Comparison of ENCODE assay signal across 1 cellular context in genomic region chr5:177457239-177458121, GRCh38.
TF ChIP-seq lines count a peak whose summit lies in the region.

No MANE protein-coding gene starts in this region.

TF ChIP-seq in SK-N-SH treated with all-trans-retinoic acid at 6 μM for 48 hours, 23 proteins besides CTCF, POLR2A, EP300 and RAD21 (continued from another document):
- no peak for TF ChIP-seq CREB5 (CRISPR knock-in tag; IDR thresholded peaks at IDR 0.05; ENCODE audit: low read depth)
- TF ChIP-seq ARNTL (CRISPR knock-in tag; IDR thresholded peaks at IDR 0.05; ENCODE audit: borderline replicate concordance, low read depth): no peak
- TF ChIP-seq CSDC2 (CRISPR knock-in tag; IDR thresholded peaks at IDR 0.05): no peak
- TF ChIP-seq ISL1 (CRISPR knock-in tag; IDR thresholded peaks at IDR 0.05): no peak
- TF ChIP-seq, protein P1, sequence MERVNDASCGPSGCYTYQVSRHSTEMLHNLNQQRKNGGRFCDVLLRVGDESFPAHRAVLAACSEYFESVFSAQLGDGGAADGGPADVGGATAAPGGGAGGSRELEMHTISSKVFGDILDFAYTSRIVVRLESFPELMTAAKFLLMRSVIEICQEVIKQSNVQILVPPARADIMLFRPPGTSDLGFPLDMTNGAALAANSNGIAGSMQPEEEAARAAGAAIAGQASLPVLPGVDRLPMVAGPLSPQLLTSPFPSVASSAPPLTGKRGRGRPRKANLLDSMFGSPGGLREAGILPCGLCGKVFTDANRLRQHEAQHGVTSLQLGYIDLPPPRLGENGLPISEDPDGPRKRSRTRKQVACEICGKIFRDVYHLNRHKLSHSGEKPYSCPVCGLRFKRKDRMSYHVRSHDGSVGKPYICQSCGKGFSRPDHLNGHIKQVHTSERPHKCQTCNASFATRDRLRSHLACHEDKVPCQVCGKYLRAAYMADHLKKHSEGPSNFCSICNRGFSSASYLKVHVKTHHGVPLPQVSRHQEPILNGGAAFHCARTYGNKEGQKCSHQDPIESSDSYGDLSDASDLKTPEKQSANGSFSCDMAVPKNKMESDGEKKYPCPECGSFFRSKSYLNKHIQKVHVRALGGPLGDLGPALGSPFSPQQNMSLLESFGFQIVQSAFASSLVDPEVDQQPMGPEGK (CRISPR knock-in tag; IDR thresholded peaks at IDR 0.05; ENCODE audit: borderline replicate concordance): no peak
- no peak for TF ChIP-seq ZNF70 (CRISPR knock-in tag; IDR thresholded peaks at IDR 0.05)
- TF ChIP-seq TOX (CRISPR knock-in tag; IDR thresholded peaks at IDR 0.05; ENCODE audit: borderline replicate concordance): no peak
- TF ChIP-seq OSR1 (CRISPR knock-in tag; IDR thresholded peaks at IDR 0.05): no peak
- TF ChIP-seq ZNF8 (CRISPR knock-in tag; IDR thresholded peaks at IDR 0.05): no peak
- TF ChIP-seq, protein P2, sequence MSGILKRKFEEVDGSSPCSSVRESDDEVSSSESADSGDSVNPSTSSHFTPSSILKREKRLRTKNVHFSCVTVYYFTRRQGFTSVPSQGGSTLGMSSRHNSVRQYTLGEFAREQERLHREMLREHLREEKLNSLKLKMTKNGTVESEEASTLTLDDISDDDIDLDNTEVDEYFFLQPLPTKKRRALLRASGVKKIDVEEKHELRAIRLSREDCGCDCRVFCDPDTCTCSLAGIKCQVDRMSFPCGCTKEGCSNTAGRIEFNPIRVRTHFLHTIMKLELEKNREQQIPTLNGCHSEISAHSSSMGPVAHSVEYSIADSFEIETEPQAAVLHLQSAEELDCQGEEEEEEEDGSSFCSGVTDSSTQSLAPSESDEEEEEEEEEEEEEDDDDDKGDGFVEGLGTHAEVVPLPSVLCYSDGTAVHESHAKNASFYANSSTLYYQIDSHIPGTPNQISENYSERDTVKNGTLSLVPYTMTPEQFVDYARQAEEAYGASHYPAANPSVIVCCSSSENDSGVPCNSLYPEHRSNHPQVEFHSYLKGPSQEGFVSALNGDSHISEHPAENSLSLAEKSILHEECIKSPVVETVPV (CRISPR knock-in tag; IDR thresholded peaks at IDR 0.05): no peak
